Comparison of ENCODE assay signal across 23 cellular contexts in genomic region chr5:154776167-154776566, GRCh38. TPM values are rescaled to one million over a fixed set of nuclear protein-coding genes. Genes with fewer than 3 reads are reported as not detected.
A peak's percentile ranks its signal among the peaks of the same experiment; 100 is the strongest.
DNase-seq lines count a peak whose midpoint lies in the region; ATAC-seq and TF ChIP-seq lines count a peak whose summit lies in the region.
"Had no signal": no experiment of that assay in that cellular context is flagged by ENCODE, and none has a peak within 500 bp of the region (broad histone marks: within the 10 kb centered on the region; RNA-seq: fewer than 3 reads in every experiment).

No MANE protein-coding gene starts in this region.

- TF ChIP-seq CTCF in heart right ventricle (IDR thresholded peaks at IDR 0.05): no peak
- TF ChIP-seq CTCF in gastrocnemius medialis (IDR thresholded peaks at IDR 0.05 in 4 of 5, conservative IDR thresholded peaks at IDR 0.05 in 1 of 5): no peak

- H3K4me1 Mint-ChIP-seq in activated naive CD8-positive, alpha-beta T cell (ENCODE audit: low read depth): peaks cover 74% of the 10 kb centered on the region
- H3K4me1 Mint-ChIP-seq in activated naive CD8-positive, alpha-beta T cell treated with anti-CD3 and anti-CD28 coated beads for 36 hours: peaks cover 67% of the 10 kb centered on the region

- 54 to 55% methylated on average over 1 of the region's 1 CpG for WGBS in heart right ventricle, 2 donors

- H3K4me3 Mint-ChIP-seq in activated naive CD8-positive, alpha-beta T cell: no peak overlapping the region
- H3K4me3 Mint-ChIP-seq in activated naive CD8-positive, alpha-beta T cell treated with anti-CD3 and anti-CD28 coated beads for 36 hours: no peak overlapping the region
- H3K4me3 Mint-ChIP-seq: activated T-helper 1 cell treated with anti-CD3 and anti-CD28 coated beads, Interleukin-12 subunit alpha, Interleukin-12 subunit beta, Interleukin-2, Interleukin-4 antibody, amounts not matched to agents 30 ng/mL and 10 ng/mL and 1 ng/mL, durations not matched to agents 14 hours and 24 hours and 36 hours had no signal

- H3K9me3 ChIP-seq in heart right ventricle (no peaks in the 10 kb centered on the region), gastrocnemius medialis (no peaks in the 10 kb centered on the region)
- H3K9me3 ChIP-seq: ovary, thoracic aorta had no signal

- H3K4me1 ChIP-seq in heart right ventricle (peaks cover 11 to 100% (median 95%) of the 10 kb centered on the region in 9 donors), gastrocnemius medialis (peaks cover 79 to 92% of the 10 kb centered on the region in 2 donors)

- DNase-seq in activated naive CD8-positive, alpha-beta T cell treated with anti-CD3 and anti-CD28 coated beads for 36 hours: no peak
- DNase-seq in OCI-M1 (lab: John Stamatoyannopoulos, UW) (peak; percentile 72), heart right ventricle (no peak), gastrocnemius medialis (no peak), OCI-M2 (lab: John Stamatoyannopoulos, UW; ENCODE audit: unreplicated experiment) (no peak)
- no peak for DNase-seq in activated effector memory CD4-positive, alpha-beta T cell treated with anti-CD3 and anti-CD28 coated beads, Interleukin-2, amount 50 U/mL, for 16 hours
- DNase-seq: activated CD4-positive, alpha-beta T cell treated with anti-CD3 and anti-CD28 coated beads, Interleukin-2, amount 50 U/mL, for 1 hour; anterior cingulate cortex; foreskin melanocyte; GDM1; GM23248; IMR-90; NCI-H2029; NCI-H524; ovary; T1000 had no signal

- H3K27ac ChIP-seq in heart right ventricle: peak overlapping the region in 6 of 10 donors; percentile 12 to 52 (median 30)
- H3K27ac ChIP-seq in gastrocnemius medialis: peak overlapping the region; percentile 78 to 91 (median 90)
- H3K27ac ChIP-seq: GM23248, ovary, thoracic aorta had no signal

- no peaks in the 10 kb centered on the region for H3K27me3 Mint-ChIP-seq in activated naive CD8-positive, alpha-beta T cell
- H3K27me3 Mint-ChIP-seq in activated naive CD8-positive, alpha-beta T cell treated with anti-CD3 and anti-CD28 coated beads for 36 hours: no peaks in the 10 kb centered on the region

- H3K4me3 ChIP-seq in heart right ventricle: no peak overlapping the region
- H3K4me3 ChIP-seq in gastrocnemius medialis: no peak overlapping the region
- H3K4me3 ChIP-seq: GM12878, GM23248, ovary, smooth muscle cell, thoracic aorta had no signal

- H3K36me3 ChIP-seq in heart right ventricle (no peaks in the 10 kb centered on the region), gastrocnemius medialis (no peaks in the 10 kb centered on the region)
- H3K36me3 ChIP-seq: ovary, thoracic aorta had no signal

- no peaks in the 10 kb centered on the region for H3K27me3 ChIP-seq in heart right ventricle
- H3K27me3 ChIP-seq in gastrocnemius medialis: no peaks in the 10 kb centered on the region
- H3K27me3 ChIP-seq: ovary had no signal

- peak overlapping the region; percentile 54 for H3K27ac Mint-ChIP-seq in activated naive CD8-positive, alpha-beta T cell
- no peak overlapping the region for H3K27ac Mint-ChIP-seq in activated naive CD8-positive, alpha-beta T cell treated with anti-CD3 and anti-CD28 coated beads for 36 hours
- H3K27ac Mint-ChIP-seq: activated T-helper 1 cell treated with anti-CD3 and anti-CD28 coated beads, Interleukin-12 subunit alpha, Interleukin-12 subunit beta, Interleukin-2, Interleukin-4 antibody, amounts not matched to agents 30 ng/mL and 10 ng/mL and 1 ng/mL, durations not matched to agents 14 hours and 24 hours and 36 hours had no signal

- no peaks in the 10 kb centered on the region for H3K36me3 Mint-ChIP-seq in activated naive CD8-positive, alpha-beta T cell
- peaks cover 28% of the 10 kb centered on the region for H3K36me3 Mint-ChIP-seq in activated naive CD8-positive, alpha-beta T cell treated with anti-CD3 and anti-CD28 coated beads for 36 hours

- H3K9me3 Mint-ChIP-seq in activated naive CD8-positive, alpha-beta T cell (ENCODE audit: low read depth): no peaks in the 10 kb centered on the region
- H3K9me3 Mint-ChIP-seq in activated naive CD8-positive, alpha-beta T cell treated with anti-CD3 and anti-CD28 coated beads for 36 hours: no peaks in the 10 kb centered on the region
- H3K9me3 Mint-ChIP-seq: activated T-helper 1 cell treated with anti-CD3 and anti-CD28 coated beads, Interleukin-12 subunit alpha, Interleukin-12 subunit beta, Interleukin-2, Interleukin-4 antibody, amounts not matched to agents 30 ng/mL and 10 ng/mL and 1 ng/mL, durations not matched to agents 14 hours and 24 hours and 36 hours had no signal

- TF ChIP-seq POLR2A in gastrocnemius medialis (IDR thresholded peaks at IDR 0.05): no peak

- peak in 5 of 8 donors; percentile 32 to 60 (median 40) for ATAC-seq in heart right ventricle
- ATAC-seq in gastrocnemius medialis: no peak
- no peak for ATAC-seq in GM21367 (IDR thresholded peaks at IDR 0.05; ENCODE audit: unreplicated experiment)
- ATAC-seq: GM12878, SK-N-SH treated with all-trans-retinoic acid at 6 μM for 48 hours had no signal

- intact Hi-C loops in heart right ventricle (cut with DNase I) (no loop called here), gastrocnemius medialis (cut with DNase I; ENCODE audit: low total_unique reads) (loop anchor here (5.0 kb wide), 1 partner anchor 991 kb away; no protein-coding TSS in a partner anchor)

- in situ Hi-C loops in gastrocnemius medialis (cut with MboI; ENCODE audit: low sequenced_read_pairs in 4 of 4): no loop called here

RNA-seq across cellular contexts. Expression of gene LARP1, which starts 21.0 kb away (rescaled TPM):
- 100 to 1,000 TPM; 285 to 292 TPM for total RNA-seq in activated naive CD8-positive, alpha-beta T cell treated with anti-CD3 and anti-CD28 coated beads for 36 hours
- 100 to 1,000 TPM; 138 to 197 (median 170) TPM for total RNA-seq in heart right ventricle
- 10 to 100 TPM; 26.4 to 30.4 TPM for polyA plus RNA-seq in heart right ventricle
- total RNA-seq in gastrocnemius medialis: 100 to 1,000 TPM in 3 of 4 donors, 10 to 100 TPM in 1; 77.8 to 125 (median 119) TPM

Comparison
In these comparisons a context has a peak if more than half of its experiments do, and no peak if none do; other contexts are left out.
1. ATAC-seq: peak in heart right ventricle (5 of 8); none in gastrocnemius medialis (0 of 2) and GM21367 (single experiment).